In the genomic region with DNA sequence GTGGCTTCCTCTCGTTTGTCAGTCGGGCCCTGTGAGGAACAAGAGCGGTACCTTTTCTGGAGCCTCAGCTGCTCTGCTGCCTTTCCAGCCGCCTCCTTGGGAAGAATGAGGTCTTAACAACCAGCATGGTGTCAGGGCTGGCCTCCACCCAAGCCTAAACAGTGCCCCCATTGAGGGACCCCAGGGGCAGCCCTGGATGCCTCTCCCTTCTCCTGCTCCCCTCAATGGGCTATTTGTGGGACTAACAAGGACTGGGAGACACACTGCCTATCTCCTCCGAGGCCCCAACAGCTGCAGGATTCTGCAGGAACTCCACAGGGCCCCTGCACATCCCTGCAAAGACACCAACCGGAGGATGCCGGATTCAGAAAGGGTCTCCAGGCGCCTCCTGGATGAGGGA, we compare ENCODE assay signal across 10 cellular contexts.
"Had no signal": no experiment of that assay in that cellular context is flagged by ENCODE, and none has a peak within 500 bp of the region (broad histone marks: within the 10 kb centered on the region; RNA-seq: fewer than 3 reads in every experiment).

No MANE protein-coding gene starts in this region.

- H3K9me3 ChIP-seq: suprapubic skin, upper lobe of left lung had no signal

- DNase-seq: activated CD4-positive, alpha-beta T cell treated with anti-CD3 and anti-CD28 coated beads, Interleukin-2, amount 50 U/mL, for 4 hours; activated effector memory CD4-positive, alpha-beta T cell treated with Interleukin-2 at 50 U/mL for 16 hours; activated T-cell treated with anti-CD3 and anti-CD28 coated beads, Interleukin-2, amount 50 U/mL, for 1 hour; left ventricle myocardium inferior; stimulated activated naive B cell treated with anti-CD40 and anti-IgM and Interleukin-4, amounts not matched to agents 10 μg/mL and 1 μg/mL and 100 μg/mL, for 72 hours; T-helper 17 cell had no signal

- ATAC-seq: right cardiac atrium; stimulated activated naive B cell treated with anti-CD40 and anti-IgM and Interleukin-4, amounts not matched to agents 10 μg/mL and 1 μg/mL and 100 μg/mL, for 72 hours; T-helper 17 cell had no signal

- H3K4me2 ChIP-seq: smooth muscle cell had no signal

- H3K36me3 ChIP-seq: left ventricle myocardium inferior, suprapubic skin, upper lobe of left lung had no signal

- H3K27ac ChIP-seq: left ventricle myocardium inferior, suprapubic skin, upper lobe of left lung had no signal

- H3K27me3 ChIP-seq: suprapubic skin, upper lobe of left lung had no signal

- H3K4me3 ChIP-seq: left ventricle myocardium inferior, smooth muscle cell, suprapubic skin, upper lobe of left lung had no signal

- H3K4me1 ChIP-seq: left ventricle myocardium inferior, upper lobe of left lung had no signal
